In genomic region chr19:19115954-19116353, GRCh38 we compare ENCODE assay signal across 8 cellular contexts. TPM values are rescaled to one million over a fixed set of nuclear protein-coding genes. Genes with fewer than 3 reads are reported as not detected.
DNase-seq lines count a peak whose midpoint lies in the region; ATAC-seq and TF ChIP-seq lines count a peak whose summit lies in the region.

No MANE protein-coding gene starts in this region.

- peaks cover 7% of the 10 kb centered on the region for H3K4me1 Mint-ChIP-seq in activated CD8-positive, alpha-beta T cell treated with anti-CD3 and anti-CD28 coated beads, Interleukin-2, amount 10 ng/mL, durations not matched to agents 7 days and 5 days (ENCODE audit: low read depth)

- no peak overlapping the region for H3K4me3 Mint-ChIP-seq in activated CD8-positive, alpha-beta T cell treated with anti-CD3 and anti-CD28 coated beads, Interleukin-2, amount 10 ng/mL, durations not matched to agents 7 days and 5 days

- H3K36me3 Mint-ChIP-seq in activated CD8-positive, alpha-beta T cell treated with anti-CD3 and anti-CD28 coated beads, Interleukin-2, amount 10 ng/mL, durations not matched to agents 7 days and 5 days (ENCODE audit: low read depth): peaks cover 4% of the 10 kb centered on the region

- H3K9me3 ChIP-seq in DOHH2 (ENCODE audit: control insufficient read depth, insufficient read depth, low read length): no peaks in the 10 kb centered on the region

- peaks cover 20% of the 10 kb centered on the region for H3K36me3 ChIP-seq in DOHH2 (ENCODE audit: control insufficient read depth, low read length)

- H3K9me2 ChIP-seq in DOHH2 (replicated peaks; ENCODE audit: control insufficient read depth, low read length): no peaks in the 10 kb centered on the region

- H3K4me2 ChIP-seq in DOHH2 (ENCODE audit: low read length): no peak overlapping the region

- no peaks in the 10 kb centered on the region for H4K20me1 ChIP-seq in DOHH2 (ENCODE audit: control insufficient read depth, insufficient read depth, low read depth, low read length)

- POLR2A ChIA-PET in activated CD8-positive, alpha-beta T cell treated with anti-CD3 and anti-CD28 coated beads, Interleukin-2, amount 10 ng/mL, durations not matched to agents 7 days and 5 days (lab: Charles Lee): no interaction called here

- no peaks in the 10 kb centered on the region for H3K9me3 Mint-ChIP-seq in activated CD8-positive, alpha-beta T cell treated with anti-CD3 and anti-CD28 coated beads, Interleukin-2, amount 10 ng/mL, durations not matched to agents 7 days and 5 days (ENCODE audit: insufficient read depth)

- TF ChIP-seq CTCF in DOHH2 (IDR thresholded peaks at IDR 0.05; ENCODE audit: low read depth, low read length, poor library complexity, severe bottlenecking) (peak; percentile 92), foreskin fibroblast (IDR thresholded peaks at IDR 0.05; ENCODE audit: low read depth, low read length) (peak; percentile 55)

- H3F3A ChIP-seq in DOHH2 (ENCODE audit: control insufficient read depth, insufficient read depth): no peaks in the 10 kb centered on the region

- H3K27me3 Mint-ChIP-seq in activated CD8-positive, alpha-beta T cell treated with anti-CD3 and anti-CD28 coated beads, Interleukin-2, amount 10 ng/mL, durations not matched to agents 7 days and 5 days (ENCODE audit: low read depth): no peaks in the 10 kb centered on the region

- no peaks in the 10 kb centered on the region for H3K4me1 ChIP-seq in DOHH2 (ENCODE audit: control insufficient read depth, low read length)

- H3K4me3 ChIP-seq in DOHH2 (ENCODE audit: low read length) (no peak overlapping the region), foreskin fibroblast (ENCODE audit: low read depth in 1 of 2, low read length in 2 of 2) (no peak overlapping the region)

- CTCF ChIA-PET in activated CD8-positive, alpha-beta T cell treated with anti-CD3 and anti-CD28 coated beads, Interleukin-2, amount 10 ng/mL, durations not matched to agents 7 days and 5 days (lab: Charles Lee): interaction anchor here (0.8 to 2.9 kb wide), 8 partner anchors 20 to 63 kb away, joined by 3 to 8 read pairs (median 4); partner anchors contain the start of gene MEF2B

- H3K27ac Mint-ChIP-seq in activated CD8-positive, alpha-beta T cell treated with anti-CD3 and anti-CD28 coated beads, Interleukin-2, amount 10 ng/mL, durations not matched to agents 7 days and 5 days: no peak overlapping the region

- no peaks in the 10 kb centered on the region for H3K27me3 ChIP-seq in DOHH2 (ENCODE audit: control insufficient read depth, low read length)

- DNase-seq in Kasumi-1 (lab: John Stamatoyannopoulos, UW) (peak; percentile 13 to 29), foreskin fibroblast (peak in 1 of 2 donors; percentile 40), NCI-H1092 (lab: John Stamatoyannopoulos, UW) (no peak), NCI-H345 treated with DMSO at 0.1 percent for 48 hours (lab: John Stamatoyannopoulos, UW; ENCODE audit: unreplicated experiment) (no peak)
- peak; percentile 56 for DNase-seq in activated CD8-positive, alpha-beta T cell treated with anti-CD3 and anti-CD28 coated beads, Interleukin-2, amount 10 ng/mL, durations not matched to agents 7 days and 5 days
- DNase-seq in stimulated activated CD8-positive, alpha-beta memory T cell treated with anti-CD3 and anti-CD28 coated beads, Interleukin-12 subunit alpha, Interleukin-12 subunit beta, amount 100 ng/mL, for 1 hour (ENCODE audit: low read depth): peak; percentile 16

- peak; percentile 47 for ATAC-seq in activated CD8-positive, alpha-beta T cell treated with anti-CD3 and anti-CD28 coated beads, Interleukin-2, amount 10 ng/mL, durations not matched to agents 7 days and 5 days
- no peak for ATAC-seq in GM19463 (IDR thresholded peaks at IDR 0.05; ENCODE audit: unreplicated experiment)

- no peaks in the 10 kb centered on the region for H3K79me2 ChIP-seq in DOHH2 (ENCODE audit: control insufficient read depth, low read length)

- H3K27ac ChIP-seq in DOHH2 (ENCODE audit: low read depth, low read length): no peak overlapping the region

RNA-seq across cellular contexts. Expression of gene TMEM161A, which starts 22.3 kb away (rescaled TPM):
- 10 to 100 TPM; 20.3 to 22.8 TPM for total RNA-seq in activated CD8-positive, alpha-beta T cell treated with anti-CD3 and anti-CD28 coated beads, Interleukin-2, amount 10 ng/mL, durations not matched to agents 7 days and 5 days

RNA-seq across cellular contexts. Expression of gene SLC25A42, which starts 52.2 kb away (rescaled TPM):
- 10 to 100 TPM; 20.1 to 20.2 TPM for total RNA-seq in activated CD8-positive, alpha-beta T cell treated with anti-CD3 and anti-CD28 coated beads, Interleukin-2, amount 10 ng/mL, durations not matched to agents 7 days and 5 days

RNA-seq across cellular contexts. Expression of gene MEF2B, which starts 54.1 kb away (rescaled TPM):
- 1 to 10 TPM; 2.2 to 3.6 TPM for total RNA-seq in activated CD8-positive, alpha-beta T cell treated with anti-CD3 and anti-CD28 coated beads, Interleukin-2, amount 10 ng/mL, durations not matched to agents 7 days and 5 days

Comparison
In these comparisons a context has a peak if more than half of its experiments do, and no peak if none do; other contexts are left out.
1. DNase-seq: peak in Kasumi-1 (2 of 2), activated CD8-positive, alpha-beta T cell treated with anti-CD3 and anti-CD28 coated beads, Interleukin-2, amount 10 ng/mL, durations not matched to agents 7 days and 5 days (single experiment) and stimulated activated CD8-positive, alpha-beta memory T cell treated with anti-CD3 and anti-CD28 coated beads, Interleukin-12 subunit alpha, Interleukin-12 subunit beta, amount 100 ng/mL, for 1 hour (single experiment); none in NCI-H1092 (single experiment) and NCI-H345 treated with DMSO at 0.1 percent for 48 hours (single experiment).